Comparison of ENCODE assay signal across 9 cellular contexts in the genomic region with DNA sequence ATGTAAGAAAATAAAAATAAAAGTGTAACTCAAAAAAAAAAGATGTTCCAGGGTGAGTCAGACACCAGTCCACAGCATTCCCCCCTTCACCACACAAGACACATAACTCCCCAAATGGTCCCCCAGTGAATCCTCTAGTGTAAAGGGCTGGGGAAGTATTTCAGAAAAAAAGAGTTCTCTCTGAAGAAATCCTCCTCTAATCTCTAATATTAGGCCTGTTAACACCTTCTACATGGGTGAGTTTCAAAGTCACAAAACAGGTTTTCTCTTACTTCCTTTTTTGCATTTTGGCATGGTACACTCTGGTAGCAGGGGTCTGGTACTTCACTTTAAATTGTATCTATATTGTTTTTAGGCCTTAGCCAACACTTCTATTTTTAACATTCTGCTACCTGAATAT. TPM values are rescaled to one million over a fixed set of nuclear protein-coding genes. Genes with fewer than 3 reads are reported as not detected.
DNase-seq lines count a peak whose midpoint lies in the region; ATAC-seq lines count a peak whose summit lies in the region.
"Had no signal": no experiment of that assay in that cellular context is flagged by ENCODE, and none has a peak within 500 bp of the region (broad histone marks: within the 10 kb centered on the region; RNA-seq: fewer than 3 reads in every experiment).

No MANE protein-coding gene starts in this region.

- no peak overlapping the region for H3K27ac ChIP-seq in effector memory CD4-positive, alpha-beta T cell (ENCODE audit: insufficient read depth, low read length, poor library complexity, severe bottlenecking)

- H3K36me3 ChIP-seq in effector memory CD4-positive, alpha-beta T cell (ENCODE audit: control insufficient read depth, insufficient read depth, low read length) = no peaks in the 10 kb centered on the region

- H3K4me1 Mint-ChIP-seq in activated T-cell treated with anti-CD3 and anti-CD28 coated beads, Interleukin-2, amount 50 U/mL, for 72 hours (ENCODE audit: low read depth) = peaks cover 97% of the 10 kb centered on the region
- H3K4me1 Mint-ChIP-seq in activated T-helper 17 cell treated with anti-CD3 and anti-CD28 coated beads, Interleukin-2, amount 50 U/mL, for 72 hours = peaks cover 64% of the 10 kb centered on the region
- peaks cover 96% of the 10 kb centered on the region for H3K4me1 Mint-ChIP-seq in stimulated activated naive CD8-positive, alpha-beta T cell treated with anti-CD3 and anti-CD28 coated beads, Interleukin-15, Interleukin-2, amounts not matched to agents 100 ng/mL and 50 ng/mL, for 24 hours (ENCODE audit: low read depth)

- H3K27me3 Mint-ChIP-seq in activated T-cell treated with anti-CD3 and anti-CD28 coated beads, Interleukin-2, amount 50 U/mL, for 72 hours (ENCODE audit: low read depth) = no peaks in the 10 kb centered on the region
- no peaks in the 10 kb centered on the region for H3K27me3 Mint-ChIP-seq in activated T-helper 17 cell treated with anti-CD3 and anti-CD28 coated beads, Interleukin-2, amount 50 U/mL, for 72 hours
- H3K27me3 Mint-ChIP-seq in stimulated activated naive CD8-positive, alpha-beta T cell treated with anti-CD3 and anti-CD28 coated beads, Interleukin-15, Interleukin-2, amounts not matched to agents 100 ng/mL and 50 ng/mL, for 24 hours = no peaks in the 10 kb centered on the region

- no peaks in the 10 kb centered on the region for H3K9me3 Mint-ChIP-seq in activated T-cell treated with anti-CD3 and anti-CD28 coated beads, Interleukin-2, amount 50 U/mL, for 72 hours
- H3K9me3 Mint-ChIP-seq in activated T-helper 17 cell treated with anti-CD3 and anti-CD28 coated beads, Interleukin-2, amount 50 U/mL, for 72 hours = no peaks in the 10 kb centered on the region
- H3K9me3 Mint-ChIP-seq in stimulated activated naive CD8-positive, alpha-beta T cell treated with anti-CD3 and anti-CD28 coated beads, Interleukin-15, Interleukin-2, amounts not matched to agents 100 ng/mL and 50 ng/mL, for 24 hours = no peaks in the 10 kb centered on the region

- peaks cover 4 to 16% of the 10 kb centered on the region in 2 donors for H3K36me3 Mint-ChIP-seq in activated T-cell treated with anti-CD3 and anti-CD28 coated beads, Interleukin-2, amount 50 U/mL, for 72 hours (ENCODE audit: insufficient read depth in 2 of 2)
- H3K36me3 Mint-ChIP-seq in activated T-helper 17 cell treated with anti-CD3 and anti-CD28 coated beads, Interleukin-2, amount 50 U/mL, for 72 hours (ENCODE audit: low read depth) = peaks cover 96% of the 10 kb centered on the region
- H3K36me3 Mint-ChIP-seq in stimulated activated naive CD8-positive, alpha-beta T cell treated with anti-CD3 and anti-CD28 coated beads, Interleukin-15, Interleukin-2, amounts not matched to agents 100 ng/mL and 50 ng/mL, for 24 hours (ENCODE audit: low read depth) = peaks cover 54% of the 10 kb centered on the region

- peaks cover 13% of the 10 kb centered on the region for H3K4me1 ChIP-seq in effector memory CD4-positive, alpha-beta T cell (ENCODE audit: control insufficient read depth, insufficient read depth, low read length, poor library complexity, severe bottlenecking)

- no peaks in the 10 kb centered on the region for H3K27me3 ChIP-seq in effector memory CD4-positive, alpha-beta T cell (replicated peaks; ENCODE audit: control insufficient read depth, insufficient read depth, low read length, poor library complexity, severe bottlenecking)

- DNase-seq in activated T-cell treated with anti-CD3 and anti-CD28 coated beads, Interleukin-2, amount 50 U/mL, for 72 hours = no peak
- no peak for DNase-seq in activated T-cell treated with anti-CD3 and anti-CD28 coated beads, Interleukin-2, amount 50 U/mL, for 1 hour
- DNase-seq in hypothalamus (lab: John Stamatoyannopoulos, UW) = no peak
- DNase-seq in effector memory CD4-positive, alpha-beta T cell = no peak
- DNase-seq: AML-193 had no signal

- H3K9me3 ChIP-seq in effector memory CD4-positive, alpha-beta T cell (ENCODE audit: control insufficient read depth, low read length) = no peaks in the 10 kb centered on the region

- peak overlapping the region; percentile 95 for H3K27ac Mint-ChIP-seq in activated T-cell treated with anti-CD3 and anti-CD28 coated beads, Interleukin-2, amount 50 U/mL, for 72 hours
- H3K27ac Mint-ChIP-seq in activated T-helper 17 cell treated with anti-CD3 and anti-CD28 coated beads, Interleukin-2, amount 50 U/mL, for 72 hours = peak overlapping the region; percentile 93
- H3K27ac Mint-ChIP-seq in stimulated activated naive CD8-positive, alpha-beta T cell treated with anti-CD3 and anti-CD28 coated beads, Interleukin-15, Interleukin-2, amounts not matched to agents 100 ng/mL and 50 ng/mL, for 24 hours = peak overlapping the region; percentile 90

- H3K4me3 ChIP-seq in effector memory CD4-positive, alpha-beta T cell (ENCODE audit: insufficient read depth, low read depth, low read length, poor library complexity, severe bottlenecking) = no peak overlapping the region

- peak overlapping the region; percentile 41 to 73 for H3K4me3 Mint-ChIP-seq in activated T-cell treated with anti-CD3 and anti-CD28 coated beads, Interleukin-2, amount 50 U/mL, for 72 hours
- H3K4me3 Mint-ChIP-seq in activated T-helper 17 cell treated with anti-CD3 and anti-CD28 coated beads, Interleukin-2, amount 50 U/mL, for 72 hours = peak overlapping the region; percentile 78
- H3K4me3 Mint-ChIP-seq in stimulated activated naive CD8-positive, alpha-beta T cell treated with anti-CD3 and anti-CD28 coated beads, Interleukin-15, Interleukin-2, amounts not matched to agents 100 ng/mL and 50 ng/mL, for 24 hours = peak overlapping the region; percentile 65

- peak in 1 of 2 donors; percentile 32 for ATAC-seq in activated T-cell treated with anti-CD3 and anti-CD28 coated beads, Interleukin-2, amount 50 U/mL, for 72 hours (replicated peaks in 1 of 2)
- ATAC-seq in HG02759 (IDR thresholded peaks at IDR 0.05; ENCODE audit: unreplicated experiment) = peak; percentile 56
- ATAC-seq in activated T-helper 17 cell treated with anti-CD3 and anti-CD28 coated beads, Interleukin-2, amount 50 U/mL, for 72 hours (replicated peaks) = no peak
- no peak for ATAC-seq in HG03520 (IDR thresholded peaks at IDR 0.05; ENCODE audit: unreplicated experiment)

RNA-seq across cellular contexts. Expression of gene RNF145, which starts 28.2 kb away (rescaled TPM):
- 100 to 1,000 TPM in 1 of 2 donors, 10 to 100 TPM in 1; 88.7 to 116 TPM for total RNA-seq in activated T-cell treated with anti-CD3 and anti-CD28 coated beads, Interleukin-2, amount 50 U/mL, for 72 hours
- total RNA-seq in activated T-helper 17 cell treated with anti-CD3 and anti-CD28 coated beads, Interleukin-2, amount 50 U/mL, for 72 hours = 100 to 1,000 TPM in 1 of 2 donors, 10 to 100 TPM in 1; 88.3 to 111 TPM
